Comparison of ENCODE assay signal across 25 cellular contexts in genomic region chr11:13949876-13950275, GRCh38. TPM values are rescaled to one million over a fixed set of nuclear protein-coding genes. Genes with fewer than 3 reads are reported as not detected.
A peak's percentile ranks its signal among the peaks of the same experiment; 100 is the strongest.
DNase-seq lines count a peak whose midpoint lies in the region; ATAC-seq and TF ChIP-seq lines count a peak whose summit lies in the region.
"Had no signal": no experiment of that assay in that cellular context is flagged by ENCODE, and none has a peak within 500 bp of the region (broad histone marks: within the 10 kb centered on the region; RNA-seq: fewer than 3 reads in every experiment).

No MANE protein-coding gene starts in this region.

- intact Hi-C loops in breast epithelium (cut with DNase I; ENCODE audit: low total_unique reads) = no loop called here

- H3K36me3 ChIP-seq in Loucy (ENCODE audit: insufficient read depth, low read length) (no peaks in the 10 kb centered on the region), breast epithelium (no peaks in the 10 kb centered on the region)
- H3K36me3 ChIP-seq: heart left ventricle, stomach, tibial nerve had no signal

- no peaks in the 10 kb centered on the region for H4K20me1 ChIP-seq in Loucy (ENCODE audit: insufficient read depth, low read length, poor library complexity, severe bottlenecking)

- no peaks in the 10 kb centered on the region for H3K27me3 ChIP-seq in Loucy (ENCODE audit: insufficient read depth, low read length, poor library complexity, severe bottlenecking)
- H3K27me3 ChIP-seq in breast epithelium = no peaks in the 10 kb centered on the region
- H3K27me3 ChIP-seq: stomach, tibial nerve had no signal

- TF ChIP-seq CTCF in Loucy (conservative IDR thresholded peaks at IDR 0.05; ENCODE audit: low read length) (peak; percentile 25; the same call in 1 of the 2 replicates), fibroblast of the aortic adventitia (IDR thresholded peaks at IDR 0.05; ENCODE audit: insufficient read depth, low read length) (no peak), breast epithelium (IDR thresholded peaks at IDR 0.05) (no peak)

- TF ChIP-seq POLR2A in breast epithelium (IDR thresholded peaks at IDR 0.05) = no peak

- H3K79me2 ChIP-seq in Loucy (ENCODE audit: insufficient read depth, low read length) = no peaks in the 10 kb centered on the region

- H3K4me3 ChIP-seq in Loucy (ENCODE audit: low read length, poor library complexity, severe bottlenecking) (no peak overlapping the region), fibroblast of the aortic adventitia (ENCODE audit: low read depth, low read length) (no peak overlapping the region), breast epithelium (no peak overlapping the region)
- H3K4me3 ChIP-seq: heart left ventricle, psoas muscle, stomach, tibial nerve had no signal

- H3F3A ChIP-seq in Loucy (ENCODE audit: low read depth) = no peaks in the 10 kb centered on the region

- H2AFZ ChIP-seq in Loucy (ENCODE audit: low read length) = no peak overlapping the region

- no peaks in the 10 kb centered on the region for H3K4me1 ChIP-seq in Loucy (ENCODE audit: insufficient read depth, low read length, poor library complexity, severe bottlenecking)
- H3K4me1 ChIP-seq in breast epithelium = no peaks in the 10 kb centered on the region
- H3K4me1 ChIP-seq: heart left ventricle, psoas muscle, tibial nerve had no signal

- H3K9me2 ChIP-seq in Loucy (replicated peaks; ENCODE audit: low read depth, low read length) = no peaks in the 10 kb centered on the region

- H3K4me2 ChIP-seq in Loucy (ENCODE audit: low read depth, low read length, poor library complexity, severe bottlenecking) = no peak overlapping the region

- H3K9ac ChIP-seq in Loucy (ENCODE audit: low read depth, low read length, poor library complexity, severe bottlenecking) = no peak overlapping the region

- H3K9me3 ChIP-seq in Loucy (ENCODE audit: insufficient read depth, low read depth, low read length) (no peaks in the 10 kb centered on the region), breast epithelium (no peaks in the 10 kb centered on the region)
- H3K9me3 ChIP-seq: heart left ventricle, psoas muscle, stomach, tibial nerve had no signal

- H3K27ac ChIP-seq in breast epithelium = no peak overlapping the region
- H3K27ac ChIP-seq: heart left ventricle, psoas muscle, stomach, tibial nerve, VCaP had no signal

- DNase-seq in EH (ENCODE audit: low read depth) (peak; percentile 47), RPMI7951 (ENCODE audit: low read depth) (peak; percentile 77), fibroblast of the aortic adventitia (ENCODE audit: low read depth) (peak; percentile 36), COR-L47 (lab: John Stamatoyannopoulos, UW) (no peak), breast epithelium (ENCODE audit: low spot score in 2 of 2) (no peak), ecto neural progenitor cell (ENCODE audit: low spot score) (no peak)
- DNase-seq: activated CD4-positive, alpha-beta T cell treated with anti-CD3 and anti-CD28 coated beads, Interleukin-2, amount 50 U/mL, for 4 hours; activated CD8-positive, alpha-beta memory T cell treated with anti-CD3 and anti-CD28 coated beads, Interleukin-2, amount 50 U/mL, for 4 hours; activated naive CD4-positive, alpha-beta T cell treated with anti-CD3 and anti-CD28 coated beads, Interleukin-2, amount 50 U/mL, for 16 hours; GOT3; heart left ventricle; left cardiac atrium; mesenchymal stem cell; MV-4-11; NCI-H187; NCI-H345; psoas muscle; stimulated activated CD8-positive, alpha-beta memory T cell treated with anti-CD3 and anti-CD28 coated beads, Interleukin-4, amount 100 ng/mL, for 48 hours; stomach; T-helper 17 cell had no signal

- no peak for ATAC-seq in HG02938 (IDR thresholded peaks at IDR 0.05; ENCODE audit: unreplicated experiment)
- ATAC-seq: heart left ventricle, left cardiac atrium, Panc1, psoas muscle, T-helper 17 cell had no signal

RNA-seq across cellular contexts. Expression of gene SPON1, which starts 12.6 kb away (rescaled TPM):
- total RNA-seq in RPMI7951 (2014; rRNA removed; shearing (Covaris generic)) = 0.10 TPM in 1 of 2 replicates, not detected in the other
- 3.5 and 42.9 TPM in 2 replicates for total RNA-seq in fibroblast of the aortic adventitia (ENCODE audit: low replicate concordance)
- 100 to 1,000 TPM in 1 of 3 donors, 10 to 100 TPM in 2; 30.1 to 133 (median 34.7) TPM for total RNA-seq in breast epithelium

Comparison
In these comparisons a context has a peak if more than half of its experiments do, and no peak if none do; other contexts are left out.
1. DNase-seq: peak in EH (single experiment), RPMI7951 (single experiment) and fibroblast of the aortic adventitia (single experiment); none in COR-L47 (single experiment), breast epithelium (0 of 2) and ecto neural progenitor cell (single experiment).